Comparison of ENCODE assay signal across 8 cellular contexts in the genomic region with DNA sequence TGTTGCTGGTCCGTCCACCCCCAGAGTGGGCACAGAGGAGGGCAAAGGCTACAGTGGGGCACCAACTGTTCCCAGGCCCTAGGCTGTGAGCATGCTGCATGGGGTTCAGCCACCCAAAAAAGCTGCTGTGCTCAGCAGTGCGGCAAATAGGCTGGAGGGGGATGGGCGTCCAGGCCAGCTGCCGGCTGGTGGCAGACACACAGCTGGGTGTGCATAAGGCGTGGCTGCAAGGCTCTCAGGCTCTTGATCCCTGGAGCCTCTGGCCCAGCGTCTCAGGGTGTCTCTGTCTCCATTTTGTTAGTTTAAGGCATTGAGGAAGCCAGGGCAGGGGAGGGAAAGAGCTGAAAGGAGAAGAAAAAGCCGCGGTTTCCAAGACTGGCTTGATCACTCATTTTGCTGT. TPM values are rescaled to one million over a fixed set of nuclear protein-coding genes. Genes with fewer than 3 reads are reported as not detected.
A peak's percentile ranks its signal among the peaks of the same experiment; 100 is the strongest.
DNase-seq lines count a peak whose midpoint lies in the region; ATAC-seq and TF ChIP-seq lines count a peak whose summit lies in the region.

No MANE protein-coding gene starts in this region.

- peaks cover 0 to 14% of the 10 kb centered on the region in 2 donors for H3K36me3 ChIP-seq in gastroesophageal sphincter
- peaks cover 0 to 15% (median 6%) of the 10 kb centered on the region in 3 donors for H3K36me3 ChIP-seq in tibial nerve
- no peaks in the 10 kb centered on the region for H3K36me3 ChIP-seq in testis (ENCODE audit: low read depth, missing control alignments)

- peaks cover 0 to 36% (median 17%) of the 10 kb centered on the region in 3 donors for H3K4me1 ChIP-seq in gastroesophageal sphincter
- peaks cover 0 to 24% (median 18%) of the 10 kb centered on the region in 4 donors for H3K4me1 ChIP-seq in tibial nerve
- peaks cover 17% of the 10 kb centered on the region for H3K4me1 ChIP-seq in testis

- TF ChIP-seq POLR2A in gastroesophageal sphincter (IDR thresholded peaks at IDR 0.05) (no peak), tibial nerve (IDR thresholded peaks at IDR 0.05) (no peak), testis (IDR thresholded peaks at IDR 0.05) (no peak)

- TF ChIP-seq CTCF in gastroesophageal sphincter (IDR thresholded peaks at IDR 0.05) (no peak), tibial nerve (IDR thresholded peaks at IDR 0.05) (no peak), testis (IDR thresholded peaks at IDR 0.05) (no peak)

- H3K27me3 ChIP-seq in gastroesophageal sphincter (no peaks in the 10 kb centered on the region), tibial nerve (peaks cover 0 to 24% of the 10 kb centered on the region in 2 donors), testis (no peaks in the 10 kb centered on the region)

- intact Hi-C loops in testis (cut with DNase I; ENCODE audit: low total_unique reads), result no loop called here

- DNase-seq in DMS 273 (lab: John Stamatoyannopoulos, UW; ENCODE audit: unreplicated experiment), result peak; percentile 91
- DNase-seq in NCI-H524 (lab: John Stamatoyannopoulos, UW), result peak; percentile 69 to 87
- DNase-seq in tibial nerve (ENCODE audit: low spot score in 2 of 2), result no peak
- no peak for DNase-seq in effector CD4-positive, alpha-beta T cell
- no peak for DNase-seq in testis

- H3K27ac ChIP-seq in gastroesophageal sphincter (peak overlapping the region in 3 of 4 donors; percentile 57 to 76 (median 71)), tibial nerve (peak overlapping the region in 1 of 4 donors; percentile 17), testis (no peak overlapping the region)

- no peak overlapping the region for H3K4me3 ChIP-seq in gastroesophageal sphincter
- H3K4me3 ChIP-seq in tibial nerve, result no peak overlapping the region
- H3K4me3 ChIP-seq in testis, result no peak overlapping the region

- ATAC-seq in GM19463 (IDR thresholded peaks at IDR 0.05; ENCODE audit: unreplicated experiment) (peak; percentile 60), gastroesophageal sphincter (peak; percentile 4), HG02884 (IDR thresholded peaks at IDR 0.05; ENCODE audit: unreplicated experiment) (no peak)

- WGBS in gastroesophageal sphincter (ENCODE audit: low coverage in 1 of 2), 2 donors, result 80% methylated on average over 1 of the region's 8 CpGs; no CpG with 5 or more reads in 1 of the 2 donors
- 59 to 71% methylated on average over 8 of the region's 8 CpGs for WGBS in tibial nerve, 2 donors
- 69 to 75% methylated on average over 5 to 8 of the region's 8 CpGs for WGBS in testis, 2 donors

- no peaks in the 10 kb centered on the region for H3K9me3 ChIP-seq in gastroesophageal sphincter
- no peaks in the 10 kb centered on the region for H3K9me3 ChIP-seq in tibial nerve
- no peaks in the 10 kb centered on the region for H3K9me3 ChIP-seq in testis

- no peak for TF ChIP-seq EP300 in gastroesophageal sphincter (IDR thresholded peaks at IDR 0.05)
- no peak for TF ChIP-seq EP300 in tibial nerve (IDR thresholded peaks at IDR 0.05)

RNA-seq across cellular contexts. Expression of a gene that starts 8.8 kb away (rescaled TPM):
- total RNA-seq in gastroesophageal sphincter (1,000 to 10,000 TPM; 1,562 to 3,160 (median 2,477) TPM), tibial nerve (1,000 to 10,000 TPM; 2,381 to 3,486 (median 2,809) TPM), testis (1,000 to 10,000 TPM in 1 of 2 donors, 100 to 1,000 TPM in 1; 954 to 1,719 TPM)
- polyA plus RNA-seq in testis (ENCODE audit: insufficient read depth, low read depth, low replicate concordance), result 1,741 TPM

RNA-seq across cellular contexts. Expression of a gene that starts 11.4 kb away (rescaled TPM):
- total RNA-seq in gastroesophageal sphincter (1 to 10 TPM; 3.6 to 7.9 (median 5.9) TPM), tibial nerve (10 to 100 TPM in 3 of 4 donors, 1 to 10 TPM in 1; 7.1 to 20.3 (median 15.0) TPM), testis (10 to 100 TPM; 18.1 to 19.8 TPM)
- 11.3 TPM for polyA plus RNA-seq in testis (ENCODE audit: insufficient read depth, low read depth, low replicate concordance)

RNA-seq across cellular contexts. Expression of a gene that starts 16.9 kb away (rescaled TPM):
- total RNA-seq in gastroesophageal sphincter (under 1 TPM in 2 of 4 donors, not detected in 2; 0.13 to 0.57 TPM), tibial nerve (under 1 TPM in 2 of 4 donors, not detected in 2; 0.20 to 0.30 TPM), testis (under 1 TPM; 0.24 to 0.37 TPM)
- polyA plus RNA-seq in testis (ENCODE audit: insufficient read depth, low read depth, low replicate concordance), result 1.1 TPM

RNA-seq across cellular contexts. Expression of a gene that starts 42.9 kb away (rescaled TPM):
- total RNA-seq in gastroesophageal sphincter, result not detected
- not detected for total RNA-seq in tibial nerve
- total RNA-seq in testis, result not detected
- not detected for polyA plus RNA-seq in testis (ENCODE audit: insufficient read depth, low read depth, low replicate concordance)

RNA-seq across cellular contexts. Expression of a gene that starts 57.5 kb away (rescaled TPM):
- total RNA-seq in gastroesophageal sphincter, result 10 to 100 TPM in 3 of 4 donors, 1 to 10 TPM in 1; 5.5 to 21.6 (median 17.4) TPM
- 10 to 100 TPM; 34.1 to 95.1 (median 42.4) TPM for total RNA-seq in tibial nerve
- total RNA-seq in testis, result 10 to 100 TPM in 1 of 2 donors, 1 to 10 TPM in 1; 9.6 to 14.8 TPM
- polyA plus RNA-seq in testis (ENCODE audit: insufficient read depth, low read depth, low replicate concordance), result 40.5 TPM

Comparison
In these comparisons a context has a peak if more than half of its experiments do, and no peak if none do; other contexts are left out.
1. DNase-seq: peak in DMS 273 (single experiment) and NCI-H524 (2 of 2); none in tibial nerve (0 of 2), effector CD4-positive, alpha-beta T cell (single experiment) and testis (single experiment).
2. H3K27ac ChIP-seq: peak in gastroesophageal sphincter (3 of 4); none in testis (0 of 2).